Comparison of ENCODE assay signal across 24 cellular contexts in the genomic region with DNA sequence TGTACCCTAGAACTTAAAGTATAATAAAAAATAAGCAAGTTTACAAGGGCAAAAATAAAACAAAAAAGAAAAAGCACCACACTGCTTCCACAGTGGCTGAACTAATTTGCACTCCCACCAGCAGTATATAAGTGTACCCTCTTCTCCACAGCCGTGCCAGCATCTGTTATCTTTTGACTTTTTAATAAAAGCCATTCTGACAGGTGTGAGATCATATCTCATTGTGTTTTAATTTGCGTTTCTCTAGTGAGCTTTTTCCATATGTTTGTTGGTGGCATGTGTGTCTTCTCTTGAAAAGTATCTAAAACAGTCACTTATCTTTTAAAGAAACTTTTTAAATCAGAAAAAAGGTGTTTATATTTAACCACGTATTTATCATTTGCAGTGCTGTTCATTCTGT.
"Had no signal": no experiment of that assay in that cellular context is flagged by ENCODE, and none has a peak within 500 bp of the region (broad histone marks: within the 10 kb centered on the region; RNA-seq: fewer than 3 reads in every experiment).

No MANE protein-coding gene starts in this region.

- H3K4me1 ChIP-seq: breast epithelium had no signal

- H3K27me3 ChIP-seq: breast epithelium, esophagus muscularis mucosa, heart right ventricle, left lung, suprapubic skin, tibial artery, upper lobe of right lung had no signal

- H3K9me3 ChIP-seq: breast epithelium, esophagus muscularis mucosa, suprapubic skin, tibial artery, upper lobe of right lung had no signal

- H3K27ac Mint-ChIP-seq: activated CD4-positive, alpha-beta T cell treated with anti-CD3 and anti-CD28 coated beads for 36 hours; activated T-helper 2 cell treated with anti-CD3 and anti-CD28 coated beads, Interferon-gamma antibody, Interleukin-2, Interleukin-4, amounts not matched to agents 10 μg/mL and 5 μg/mL and 100 μg/mL, durations not matched to agents 14 hours and 24 hours and 36 hours; dendritic cell treated with granulocyte-macrophage colony-stimulating factor and Interleukin-4, amounts not matched to agents 40 ng/mL and 50 ng/mL, for 4 days; endodermal cell had no signal

- DNase-seq: activated CD4-positive, alpha-beta T cell treated with anti-CD3 and anti-CD28 coated beads for 36 hours; activated CD4-positive, CD25-positive, alpha-beta regulatory T cell; activated CD8-positive, alpha-beta memory T cell treated with anti-CD3 and anti-CD28 coated beads, Interleukin-2, amount 50 U/mL, for 48 hours; activated T-cell treated with anti-CD3 and anti-CD28 coated beads, Interleukin-2, amount 50 U/mL, for 48 hours; endodermal cell; foreskin melanocyte; heart right ventricle; left lung; mesendoderm; posterior cingulate gyrus; right cardiac atrium; stimulated activated CD4-positive, alpha-beta T cell treated with anti-CD3 and anti-CD28 coated beads, Interleukin-15, amount 100 ng/mL, for 24 hours; stimulated activated CD4-positive, alpha-beta T cell treated with anti-CD3 and anti-CD28 coated beads, Interleukin-2, amount 100 ng/mL, for 24 hours; stimulated activated naive CD4-positive, alpha-beta T cell; tibial artery; upper lobe of right lung had no signal

- H3K36me3 ChIP-seq: breast epithelium had no signal

- H3K27me3 Mint-ChIP-seq: activated CD4-positive, alpha-beta T cell treated with anti-CD3 and anti-CD28 coated beads for 36 hours; central memory CD8-positive, alpha-beta T cell; dendritic cell treated with granulocyte-macrophage colony-stimulating factor and Interleukin-4, amounts not matched to agents 40 ng/mL and 50 ng/mL, for 4 days; natural killer cell treated with Interleukin-12 subunit alpha and Interleukin-12 subunit beta and Interleukin-15 and Interleukin-18, amount 100 ng/mL, for 72 hours had no signal

- H3K4me3 ChIP-seq: breast epithelium, esophagus muscularis mucosa, heart right ventricle, left lung, lung, suprapubic skin, tibial artery, upper lobe of right lung had no signal

- H3K9me3 Mint-ChIP-seq: central memory CD8-positive, alpha-beta T cell; dendritic cell treated with granulocyte-macrophage colony-stimulating factor and Interleukin-4, amounts not matched to agents 40 ng/mL and 50 ng/mL, for 4 days; natural killer cell treated with Interleukin-12 subunit alpha and Interleukin-12 subunit beta and Interleukin-15 and Interleukin-18, amount 100 ng/mL, for 72 hours had no signal

- ATAC-seq: activated CD4-positive, alpha-beta T cell treated with anti-CD3 and anti-CD28 coated beads for 36 hours; heart right ventricle; left lung; natural killer cell treated with Interleukin-12 subunit alpha and Interleukin-12 subunit beta and Interleukin-15 and Interleukin-18, amount 100 ng/mL, for 72 hours; right cardiac atrium; upper lobe of right lung had no signal

- H3K4me3 Mint-ChIP-seq: activated CD4-positive, alpha-beta T cell treated with anti-CD3 and anti-CD28 coated beads for 36 hours; central memory CD8-positive, alpha-beta T cell; dendritic cell treated with granulocyte-macrophage colony-stimulating factor and Interleukin-4, amounts not matched to agents 40 ng/mL and 50 ng/mL, for 4 days; endodermal cell; natural killer cell treated with Interleukin-12 subunit alpha and Interleukin-12 subunit beta and Interleukin-15 and Interleukin-18, amount 100 ng/mL, for 72 hours had no signal

- H3K27ac ChIP-seq: breast epithelium, esophagus muscularis mucosa, heart right ventricle, left lung, suprapubic skin, tibial artery, upper lobe of right lung had no signal
